In the genomic region with DNA sequence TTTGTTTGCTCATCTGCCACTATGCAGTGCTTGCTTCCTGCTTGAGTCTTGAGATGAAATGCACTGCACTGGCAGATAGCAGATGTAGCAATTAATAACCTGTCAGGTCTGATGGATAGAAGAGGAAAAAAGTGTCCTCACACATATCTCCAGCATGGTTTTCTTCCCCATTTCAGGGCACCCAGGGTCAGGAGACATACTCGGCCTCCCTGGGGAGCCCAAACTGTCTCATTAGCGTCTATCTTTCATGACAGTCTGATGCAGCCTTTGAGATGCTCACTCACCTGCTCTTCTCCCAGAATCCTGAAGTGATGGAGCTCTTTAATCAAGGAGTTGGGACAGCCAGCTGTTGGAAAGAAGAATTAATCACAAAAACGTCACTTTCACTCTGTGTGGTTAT, we compare ENCODE assay signal across 23 cellular contexts.
DNase-seq lines count a peak whose midpoint lies in the region; ATAC-seq and TF ChIP-seq lines count a peak whose summit lies in the region.
"Had no signal": no experiment of that assay in that cellular context is flagged by ENCODE, and none has a peak within 500 bp of the region (broad histone marks: within the 10 kb centered on the region; RNA-seq: fewer than 3 reads in every experiment).

No MANE protein-coding gene starts in this region.

- H3K4me2 ChIP-seq in neural cell (ENCODE audit: low read length), result no peak overlapping the region
- H3K4me2 ChIP-seq in GM23248 (ENCODE audit: unreplicated experiment), result no peak overlapping the region
- H3K4me2 ChIP-seq: BLaER1 had no signal

- H3K9me2 ChIP-seq in neural cell (ENCODE audit: insufficient read depth, low read length), result no peaks in the 10 kb centered on the region
- no peaks in the 10 kb centered on the region for H3K9me2 ChIP-seq in GM23248 (ENCODE audit: insufficient read depth)

- H3K4me1 ChIP-seq in RWPE2 (ENCODE audit: insufficient read depth, poor library complexity, severe bottlenecking) (no peaks in the 10 kb centered on the region), GM23248 (ENCODE audit: insufficient read depth) (no peaks in the 10 kb centered on the region)
- H3K4me1 ChIP-seq: BE2C, BLaER1 had no signal

- H3K27me3 ChIP-seq in RWPE2 (ENCODE audit: insufficient read depth, poor library complexity, severe bottlenecking) (no peaks in the 10 kb centered on the region), neural cell (ENCODE audit: insufficient read depth, low read depth, low read length) (no peaks in the 10 kb centered on the region), GM23248 (replicated peaks; ENCODE audit: insufficient read depth) (no peaks in the 10 kb centered on the region)
- H3K27me3 ChIP-seq: BE2C, BLaER1 had no signal

- ATAC-seq in RWPE2 (ENCODE audit: low read depth), result 0 out of 3 replicates have a peak, but pooled peaks have one; percentile 23
- ATAC-seq: GM12878 had no signal

- no peak overlapping the region for H3K27ac ChIP-seq in RWPE2 (ENCODE audit: poor library complexity, severe bottlenecking)
- H3K27ac ChIP-seq in neural cell (ENCODE audit: low read length), result peak overlapping the region; percentile 62
- no peak overlapping the region for H3K27ac ChIP-seq in GM23248
- H3K27ac ChIP-seq: BLaER1 had no signal

- H3K4me3 ChIP-seq in RWPE2 (ENCODE audit: severe bottlenecking) (no peak overlapping the region), neural cell (ENCODE audit: low read length) (peak overlapping the region; percentile 6), GM23248 (no peak overlapping the region)
- H3K4me3 ChIP-seq: BLaER1, GM12878 had no signal

- peak; percentile 91 for TF ChIP-seq EP300 in neural cell (conservative IDR thresholded peaks at IDR 0.05; ENCODE audit: poor library complexity, severe bottlenecking)

- H3K9ac ChIP-seq in neural cell (ENCODE audit: low read length), result no peak overlapping the region
- H3K9ac ChIP-seq in GM23248, result no peak overlapping the region
- H3K9ac ChIP-seq: BLaER1 had no signal

- DNase-seq in NCI-H1417 (lab: John Stamatoyannopoulos, UW), result peak in 2 of 3 experiments; percentile 60 to 86
- no peak for DNase-seq in NCI-H1417 treated with DMSO at 0.1 percent for 48 hours (lab: John Stamatoyannopoulos, UW)
- DNase-seq in RWPE2 (ENCODE audit: low spot score), result no peak
- no peak for DNase-seq in GM23248
- no peak for DNase-seq in foreskin melanocyte
- no peak for DNase-seq in LoVo (ENCODE audit: low spot score)
- DNase-seq: 8988T; ACHN; BE2C; C1 segment of cervical spinal cord; CD4-positive, alpha-beta memory T cell; CD4-positive, CD25-positive, alpha-beta regulatory T cell; CD8-positive, alpha-beta memory T cell; COR-L47; DMS 273 treated with DMSO at 0.1 percent for 48 hours; DMS153; DMS79; DND-41; EL; GDM1 had no signal

- in situ Hi-C loops in GM23248 (cut with MboI), result no loop called here

- H3K9me3 ChIP-seq in RWPE2 (ENCODE audit: severe bottlenecking) (no peaks in the 10 kb centered on the region), neural cell (ENCODE audit: low read length) (peaks cover 3% of the 10 kb centered on the region), GM23248 (ENCODE audit: low read depth) (no peaks in the 10 kb centered on the region)
- H3K9me3 ChIP-seq: BE2C had no signal

- TF ChIP-seq CTCF in RWPE2 (IDR thresholded peaks at IDR 0.05; ENCODE audit: poor library complexity, severe bottlenecking) (no peak), neural cell (IDR thresholded peaks at IDR 0.05; ENCODE audit: poor library complexity, severe bottlenecking) (no peak)

- H2AFZ ChIP-seq in neural cell (ENCODE audit: low read depth, low read length) (no peak overlapping the region), GM23248 (no peak overlapping the region)

- H4K20me1 ChIP-seq in neural cell (ENCODE audit: insufficient read depth) (no peaks in the 10 kb centered on the region), GM23248 (ENCODE audit: insufficient read depth) (no peaks in the 10 kb centered on the region)
- H4K20me1 ChIP-seq: BLaER1 had no signal

- H3K36me3 ChIP-seq in RWPE2 (ENCODE audit: low read depth) (no peaks in the 10 kb centered on the region), neural cell (ENCODE audit: insufficient read depth, low read length) (no peaks in the 10 kb centered on the region), GM23248 (ENCODE audit: low read depth) (no peaks in the 10 kb centered on the region)
- H3K36me3 ChIP-seq: BE2C, BLaER1 had no signal

- peak; percentile 18 for TF ChIP-seq RAD21 in neural cell (conservative IDR thresholded peaks at IDR 0.05)

- H3F3A ChIP-seq in neural cell (ENCODE audit: insufficient read depth, low read length, poor library complexity, severe bottlenecking), result no peaks in the 10 kb centered on the region
- H3F3A ChIP-seq in GM23248 (ENCODE audit: insufficient read depth), result no peaks in the 10 kb centered on the region

- WGBS in GM23248 (ENCODE audit: low coverage in 1 of 2, low lambda C conversion rate in 2 of 2, missing lambda C conversion rate in 2 of 2), 2 experiments, result 63 to 65% methylated on average over 3 of the region's 3 CpGs

- H3K79me2 ChIP-seq in neural cell (replicated peaks; ENCODE audit: insufficient read depth, low read length) (no peaks in the 10 kb centered on the region), GM23248 (ENCODE audit: insufficient read depth) (no peaks in the 10 kb centered on the region)

TF ChIP-seq in neural cell, 6 proteins besides CTCF, POLR2A, EP300 and RAD21:
- TF ChIP-seq TAF1 (IDR thresholded peaks at IDR 0.05; ENCODE audit: low read depth), result no peak
- TF ChIP-seq MXI1 (conservative IDR thresholded peaks at IDR 0.05; ENCODE audit: poor library complexity, severe bottlenecking), result no peak
- no peak for TF ChIP-seq REST (IDR thresholded peaks at IDR 0.05; ENCODE audit: borderline replicate concordance)
- TF ChIP-seq EZH2 (IDR thresholded peaks at IDR 0.05; ENCODE audit: borderline replicate concordance, insufficient read depth, low read length, poor library complexity, severe bottlenecking), result no peak
- peak; percentile 13 for TF ChIP-seq SMC3 (conservative IDR thresholded peaks at IDR 0.05; ENCODE audit: poor library complexity)
- TF ChIP-seq POLR2AphosphoS5 (IDR thresholded peaks at IDR 0.05), result peak; percentile 71
TF ChIP-seq in neural cell: peak in this region for 2.

Comparison
In these comparisons a context has a peak if more than half of its experiments do, and no peak if none do; other contexts are left out.
1. DNase-seq: peak in NCI-H1417 (2 of 3); none in NCI-H1417 treated with DMSO at 0.1 percent for 48 hours (single experiment), RWPE2 (single experiment), GM23248 (single experiment), foreskin melanocyte (single experiment) and LoVo (single experiment).